ENCODE assay signal across 21 cellular contexts in genomic region chr14:60101801-60102200, GRCh38. TPM values are rescaled to one million over a fixed set of nuclear protein-coding genes. Genes with fewer than 3 reads are reported as not detected.
A peak's percentile ranks its signal among the peaks of the same experiment; 100 is the strongest.
DNase-seq lines count a peak whose midpoint lies in the region; ATAC-seq, FAIRE-seq and TF ChIP-seq lines count a peak whose summit lies in the region.
"Had no signal": no experiment of that assay in that cellular context is flagged by ENCODE, and none has a peak within 500 bp of the region (broad histone marks: within the 10 kb centered on the region; RNA-seq: fewer than 3 reads in every experiment).

No MANE protein-coding gene starts in this region.

- no peak overlapping the region for H3K4me3 ChIP-seq in AG10803 (ENCODE audit: low read length)
- no peak overlapping the region for H3K4me3 ChIP-seq in bronchial epithelial cell (ENCODE audit: low read depth, low read length)

- H3K36me3 ChIP-seq in bronchial epithelial cell (ENCODE audit: control insufficient read depth, insufficient read depth, low read length) = no peaks in the 10 kb centered on the region

- no peak for ATAC-seq in HG02678 (IDR thresholded peaks at IDR 0.05; ENCODE audit: unreplicated experiment)
- no peak for ATAC-seq in HG03432 (IDR thresholded peaks at IDR 0.05; ENCODE audit: unreplicated experiment)
- no peak for ATAC-seq in activated CD4-positive, CD25-positive, alpha-beta regulatory T cell treated with anti-CD3 and anti-CD28 coated beads, Interleukin-2, amount 50 U/mL, for 24 hours
- ATAC-seq in GM21619 (IDR thresholded peaks at IDR 0.05; ENCODE audit: unreplicated experiment) = no peak
- ATAC-seq: foreskin keratinocyte, T-helper 17 cell, WTC11 had no signal

- no peaks in the 10 kb centered on the region for H3K27me3 ChIP-seq in bronchial epithelial cell (ENCODE audit: control insufficient read depth, insufficient read depth, low read length)
- H3K27me3 ChIP-seq: foreskin keratinocyte had no signal

- TF ChIP-seq CTCF in AG10803 (conservative IDR thresholded peaks at IDR 0.05; ENCODE audit: low read length) (no peak), bronchial epithelial cell (IDR thresholded peaks at IDR 0.05; ENCODE audit: insufficient read depth, low read length, severe bottlenecking) (no peak)

- DNase-seq in AG10803 (ENCODE audit: low read depth) = peak; percentile 29
- peak; percentile 40 for DNase-seq in HCEC 1CT
- peak; percentile 13 for DNase-seq in bronchial epithelial cell (ENCODE audit: low read depth)
- peak; percentile 54 for DNase-seq in iris pigment epithelial cell (ENCODE audit: low read depth)
- DNase-seq: activated CD4-positive, alpha-beta memory T cell treated with anti-CD3 and anti-CD28 coated beads, Interleukin-2, amount 10 ng/mL, durations not matched to agents 7 days and 5 days; activated naive CD4-positive, alpha-beta T cell treated with Interleukin-2 at 50 U/mL for 16 hours; activated T-cell treated with anti-CD3 and anti-CD28 coated beads, Interleukin-2, amount 50 U/mL, for 1 hour; anterior cingulate cortex; CD4-positive, alpha-beta T cell; endodermal cell; NCI-H1436; NCI-H2171; NCI-H69; T-helper 17 cell had no signal

- FAIRE-seq in bronchial epithelial cell (lab: Jason Lieb, UNC) = no peak
- FAIRE-seq: colon had no signal

RNA-seq across cellular contexts. Expression of gene PCNX4, which starts 10.1 kb away (rescaled TPM):
- 24.7 and 39.8 TPM in 2 replicates for total RNA-seq in bronchial epithelial cell
